Comparison of ENCODE assay signal across 19 cellular contexts in the genomic region with DNA sequence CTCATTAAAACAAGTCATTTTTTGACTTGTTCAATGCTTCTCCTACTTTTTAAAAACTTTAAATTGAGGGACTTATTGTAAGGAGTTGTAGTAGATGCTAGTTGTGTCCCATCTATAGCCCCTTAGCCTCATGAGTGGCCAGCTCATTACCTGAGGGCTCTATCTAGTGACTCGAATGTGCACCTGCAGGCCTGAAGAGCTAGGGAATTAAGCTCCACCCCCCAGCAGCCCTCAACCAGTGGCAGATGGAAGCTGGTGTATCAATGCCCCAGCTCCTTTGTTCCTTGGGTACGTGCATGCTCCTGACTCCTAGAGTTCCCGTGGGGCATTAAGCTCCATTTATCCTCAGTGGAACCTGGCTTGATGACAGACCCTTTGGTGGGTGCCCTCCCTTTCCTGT.
"Had no signal": no experiment of that assay in that cellular context is flagged by ENCODE, and none has a peak within 500 bp of the region (broad histone marks: within the 10 kb centered on the region; RNA-seq: fewer than 3 reads in every experiment).

No MANE protein-coding gene starts in this region.

- DNase-seq: activated CD4-positive, alpha-beta memory T cell treated with anti-CD3 and anti-CD28 coated beads for 36 hours; activated naive CD8-positive, alpha-beta T cell treated with anti-CD3 and anti-CD28 coated beads, Interleukin-2, amount 10 ng/mL, durations not matched to agents 7 days and 5 days; activated T-cell treated with anti-CD3 and anti-CD28 coated beads for 4 hours; amygdala; body of pancreas; effector memory CD8-positive, alpha-beta T cell; kidney; left lung; midbrain; nucleus accumbens; stimulated activated CD4-positive, alpha-beta T cell treated with anti-CD3 and anti-CD28 coated beads, Interleukin-4, amount 100 ng/mL, for 1 hour; stimulated activated naive CD8-positive, alpha-beta T cell treated with anti-CD3 and anti-CD28 coated beads, Interleukin-15, amount 100 ng/mL, for 72 hours; transverse colon; uterus; WERI-Rb-1 had no signal

- H3K36me3 Mint-ChIP-seq: activated CD4-positive, alpha-beta memory T cell treated with anti-CD3 and anti-CD28 coated beads for 36 hours; activated naive CD8-positive, alpha-beta T cell treated with anti-CD3 and anti-CD28 coated beads, Interleukin-2, amount 10 ng/mL, durations not matched to agents 7 days and 5 days had no signal

- H3K27me3 ChIP-seq: body of pancreas, left lung, suprapubic skin, transverse colon, uterus had no signal

- H3K9me3 Mint-ChIP-seq: activated naive CD8-positive, alpha-beta T cell treated with anti-CD3 and anti-CD28 coated beads, Interleukin-2, amount 10 ng/mL, durations not matched to agents 7 days and 5 days; effector memory CD8-positive, alpha-beta T cell; stimulated activated naive CD8-positive, alpha-beta T cell treated with anti-CD3 and anti-CD28 coated beads, Interleukin-15, amount 100 ng/mL, for 72 hours had no signal

- ATAC-seq: body of pancreas; effector memory CD8-positive, alpha-beta T cell; left lung; sciatic nerve; stimulated activated naive CD8-positive, alpha-beta T cell treated with anti-CD3 and anti-CD28 coated beads, Interleukin-15, amount 100 ng/mL, for 72 hours had no signal

- H3K4me2 ChIP-seq: smooth muscle cell had no signal

- H3K4me1 ChIP-seq: body of pancreas, left lung, suprapubic skin, transverse colon, uterus had no signal

- H3K4me3 ChIP-seq: body of pancreas, left lung, smooth muscle cell, suprapubic skin, transverse colon, uterus had no signal

- H3K9me3 ChIP-seq: body of pancreas, left lung, suprapubic skin, transverse colon, uterus had no signal

- H3K4me1 Mint-ChIP-seq: activated naive CD8-positive, alpha-beta T cell treated with anti-CD3 and anti-CD28 coated beads, Interleukin-2, amount 10 ng/mL, durations not matched to agents 7 days and 5 days; stimulated activated naive CD8-positive, alpha-beta T cell treated with anti-CD3 and anti-CD28 coated beads, Interleukin-15, amount 100 ng/mL, for 72 hours had no signal

- H3K27ac Mint-ChIP-seq: activated CD4-positive, alpha-beta memory T cell treated with anti-CD3 and anti-CD28 coated beads for 36 hours; activated naive CD8-positive, alpha-beta T cell treated with anti-CD3 and anti-CD28 coated beads, Interleukin-2, amount 10 ng/mL, durations not matched to agents 7 days and 5 days; effector memory CD8-positive, alpha-beta T cell; nephron; stimulated activated naive CD8-positive, alpha-beta T cell treated with anti-CD3 and anti-CD28 coated beads, Interleukin-15, amount 100 ng/mL, for 72 hours had no signal

- H3K27ac ChIP-seq: body of pancreas, left lung, suprapubic skin, transverse colon, uterus, WERI-Rb-1 had no signal

- FAIRE-seq: kidney had no signal

- H3K4me3 Mint-ChIP-seq: activated CD4-positive, alpha-beta memory T cell treated with anti-CD3 and anti-CD28 coated beads for 36 hours; activated naive CD8-positive, alpha-beta T cell treated with anti-CD3 and anti-CD28 coated beads, Interleukin-2, amount 10 ng/mL, durations not matched to agents 7 days and 5 days; effector memory CD8-positive, alpha-beta T cell; nephron; stimulated activated naive CD8-positive, alpha-beta T cell treated with anti-CD3 and anti-CD28 coated beads, Interleukin-15, amount 100 ng/mL, for 72 hours had no signal

- H3K36me3 ChIP-seq: left lung, suprapubic skin, transverse colon, uterus, WERI-Rb-1 had no signal

- H3K27me3 Mint-ChIP-seq: activated CD4-positive, alpha-beta memory T cell treated with anti-CD3 and anti-CD28 coated beads for 36 hours; activated naive CD8-positive, alpha-beta T cell treated with anti-CD3 and anti-CD28 coated beads, Interleukin-2, amount 10 ng/mL, durations not matched to agents 7 days and 5 days; effector memory CD8-positive, alpha-beta T cell; stimulated activated naive CD8-positive, alpha-beta T cell treated with anti-CD3 and anti-CD28 coated beads, Interleukin-15, amount 100 ng/mL, for 72 hours had no signal
